Comparison of ENCODE assay signal across 8 cellular contexts in genomic region chr21:38831526-38832467, GRCh38. TPM values are rescaled to one million over a fixed set of nuclear protein-coding genes. Genes with fewer than 3 reads are reported as not detected.
A peak's percentile ranks its signal among the peaks of the same experiment; 100 is the strongest.
DNase-seq lines count a peak whose midpoint lies in the region; ATAC-seq and TF ChIP-seq lines count a peak whose summit lies in the region.

No MANE protein-coding gene starts in this region.

- intact Hi-C loops in head of caudate nucleus (cut with DNase I): no loop called here

- no peaks in the 10 kb centered on the region for H3K36me3 ChIP-seq in skeletal muscle tissue (ENCODE audit: control insufficient read depth in 3 of 3, insufficient read depth in 3 of 3, low read length in 3 of 3)

- CTCF ChIA-PET in activated CD4-positive, alpha-beta memory T cell treated with anti-CD3 and anti-CD28 coated beads, Interleukin-2, amount 10 ng/mL, durations not matched to agents 7 days and 5 days (lab: Charles Lee): no interaction called here

- no peaks in the 10 kb centered on the region for H3K9me3 ChIP-seq in skeletal muscle tissue (ENCODE audit: control insufficient read depth in 3 of 3, low read length in 3 of 3)

- H3K4me3 Mint-ChIP-seq in activated CD4-positive, alpha-beta memory T cell treated with anti-CD3 and anti-CD28 coated beads, Interleukin-2, amount 10 ng/mL, durations not matched to agents 7 days and 5 days: no peak overlapping the region

- peaks cover 11% of the 10 kb centered on the region for H3K4me1 Mint-ChIP-seq in activated CD4-positive, alpha-beta memory T cell treated with anti-CD3 and anti-CD28 coated beads, Interleukin-2, amount 10 ng/mL, durations not matched to agents 7 days and 5 days

- H3K36me3 Mint-ChIP-seq in activated CD4-positive, alpha-beta memory T cell treated with anti-CD3 and anti-CD28 coated beads, Interleukin-2, amount 10 ng/mL, durations not matched to agents 7 days and 5 days (ENCODE audit: low read depth): no peaks in the 10 kb centered on the region

- no peak overlapping the region for H3K27ac Mint-ChIP-seq in activated CD4-positive, alpha-beta memory T cell treated with anti-CD3 and anti-CD28 coated beads, Interleukin-2, amount 10 ng/mL, durations not matched to agents 7 days and 5 days

- peaks cover 5% of the 10 kb centered on the region for H3K27me3 Mint-ChIP-seq in activated CD4-positive, alpha-beta memory T cell treated with anti-CD3 and anti-CD28 coated beads, Interleukin-2, amount 10 ng/mL, durations not matched to agents 7 days and 5 days

- TF ChIP-seq CTCF in HFF-Myc (IDR thresholded peaks at IDR 0.05; ENCODE audit: low read depth, low read length, missing control alignments): no peak

- H3K27me3 ChIP-seq in skeletal muscle tissue (ENCODE audit: control insufficient read depth in 3 of 3, insufficient read depth in 3 of 3, low read length in 3 of 3): no peaks in the 10 kb centered on the region

- DNase-seq in HFF-Myc (ENCODE audit: extremely low read depth, low read depth) (peak; percentile 82), LoVo (ENCODE audit: low spot score) (peak; percentile 33), head of caudate nucleus (peak in 28 of 42 donors; percentile 8 to 68 (median 36)), NCI-H128 (lab: John Stamatoyannopoulos, UW; ENCODE audit: unreplicated experiment) (no peak), NCI-H748 treated with DMSO at 0.1 percent for 48 hours (lab: John Stamatoyannopoulos, UW) (no peak)
- DNase-seq in activated CD4-positive, alpha-beta memory T cell treated with anti-CD3 and anti-CD28 coated beads, Interleukin-2, amount 10 ng/mL, durations not matched to agents 7 days and 5 days: peak; percentile 35

- H3K9ac ChIP-seq in skeletal muscle tissue (ENCODE audit: low read depth in 1 of 3, low read length in 3 of 3): no peak overlapping the region

- peak; percentile 81 for ATAC-seq in GM18499 (IDR thresholded peaks at IDR 0.05; ENCODE audit: insufficient read depth, unreplicated experiment)

- H3K4me3 ChIP-seq in HFF-Myc (replicated peaks; ENCODE audit: low read depth, low read length) (no peak overlapping the region), skeletal muscle tissue (ENCODE audit: low read length in 3 of 3) (no peak overlapping the region)

- H3K27ac ChIP-seq in skeletal muscle tissue (ENCODE audit: low read depth, low read length): peak overlapping the region; percentile 30

- no peaks in the 10 kb centered on the region for H3K9me3 Mint-ChIP-seq in activated CD4-positive, alpha-beta memory T cell treated with anti-CD3 and anti-CD28 coated beads, Interleukin-2, amount 10 ng/mL, durations not matched to agents 7 days and 5 days

- POLR2A ChIA-PET in activated CD4-positive, alpha-beta memory T cell treated with anti-CD3 and anti-CD28 coated beads, Interleukin-2, amount 10 ng/mL, durations not matched to agents 7 days and 5 days (lab: Charles Lee): no interaction called here

- H3K4me1 ChIP-seq in skeletal muscle tissue (ENCODE audit: control insufficient read depth in 3 of 3, insufficient read depth in 3 of 3, low read length in 3 of 3): peaks cover 0 to 8% (median 7%) of the 10 kb centered on the region in 3 donors

RNA-seq across cellular contexts. Expression of gene ETS2, which starts 26.1 kb away (rescaled TPM):
- total RNA-seq in activated CD4-positive, alpha-beta memory T cell treated with anti-CD3 and anti-CD28 coated beads, Interleukin-2, amount 10 ng/mL, durations not matched to agents 7 days and 5 days: 10 to 100 TPM; 11.4 to 11.5 TPM
- 20.9 TPM for total RNA-seq in skeletal muscle tissue

Comparison
In these comparisons a context has a peak if more than half of its experiments do, and no peak if none do; other contexts are left out.
1. DNase-seq: peak in HFF-Myc (single experiment), LoVo (single experiment), activated CD4-positive, alpha-beta memory T cell treated with anti-CD3 and anti-CD28 coated beads, Interleukin-2, amount 10 ng/mL, durations not matched to agents 7 days and 5 days (single experiment) and head of caudate nucleus (28 of 42); none in NCI-H128 (single experiment) and NCI-H748 treated with DMSO at 0.1 percent for 48 hours (single experiment).